Comparison of ENCODE assay signal across 1 cellular context in the genomic region with DNA sequence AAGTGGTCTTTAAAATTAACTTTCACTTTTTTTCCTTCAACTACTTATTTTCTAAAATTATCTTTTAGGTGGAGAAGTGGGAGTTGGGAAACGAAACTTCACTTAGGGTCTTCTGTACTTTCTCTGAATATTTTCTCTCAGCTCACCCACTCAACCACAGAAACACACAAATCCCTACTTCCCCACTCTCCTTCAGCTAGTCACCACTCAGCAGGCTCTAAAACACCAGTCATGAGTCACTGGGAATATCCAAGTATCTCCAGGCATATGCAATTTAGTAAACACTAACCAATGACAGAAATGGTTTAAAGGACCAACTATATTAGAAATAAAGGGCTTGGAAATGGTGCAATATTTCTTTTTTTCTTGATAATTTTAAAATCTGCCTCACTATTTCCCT.
TF ChIP-seq lines count a peak whose summit lies in the region.

No MANE protein-coding gene starts in this region.

TF ChIP-seq in GM23338, 12 proteins besides CTCF, POLR2A, EP300 and RAD21 (continued from another document):
- TF ChIP-seq, protein P1, sequence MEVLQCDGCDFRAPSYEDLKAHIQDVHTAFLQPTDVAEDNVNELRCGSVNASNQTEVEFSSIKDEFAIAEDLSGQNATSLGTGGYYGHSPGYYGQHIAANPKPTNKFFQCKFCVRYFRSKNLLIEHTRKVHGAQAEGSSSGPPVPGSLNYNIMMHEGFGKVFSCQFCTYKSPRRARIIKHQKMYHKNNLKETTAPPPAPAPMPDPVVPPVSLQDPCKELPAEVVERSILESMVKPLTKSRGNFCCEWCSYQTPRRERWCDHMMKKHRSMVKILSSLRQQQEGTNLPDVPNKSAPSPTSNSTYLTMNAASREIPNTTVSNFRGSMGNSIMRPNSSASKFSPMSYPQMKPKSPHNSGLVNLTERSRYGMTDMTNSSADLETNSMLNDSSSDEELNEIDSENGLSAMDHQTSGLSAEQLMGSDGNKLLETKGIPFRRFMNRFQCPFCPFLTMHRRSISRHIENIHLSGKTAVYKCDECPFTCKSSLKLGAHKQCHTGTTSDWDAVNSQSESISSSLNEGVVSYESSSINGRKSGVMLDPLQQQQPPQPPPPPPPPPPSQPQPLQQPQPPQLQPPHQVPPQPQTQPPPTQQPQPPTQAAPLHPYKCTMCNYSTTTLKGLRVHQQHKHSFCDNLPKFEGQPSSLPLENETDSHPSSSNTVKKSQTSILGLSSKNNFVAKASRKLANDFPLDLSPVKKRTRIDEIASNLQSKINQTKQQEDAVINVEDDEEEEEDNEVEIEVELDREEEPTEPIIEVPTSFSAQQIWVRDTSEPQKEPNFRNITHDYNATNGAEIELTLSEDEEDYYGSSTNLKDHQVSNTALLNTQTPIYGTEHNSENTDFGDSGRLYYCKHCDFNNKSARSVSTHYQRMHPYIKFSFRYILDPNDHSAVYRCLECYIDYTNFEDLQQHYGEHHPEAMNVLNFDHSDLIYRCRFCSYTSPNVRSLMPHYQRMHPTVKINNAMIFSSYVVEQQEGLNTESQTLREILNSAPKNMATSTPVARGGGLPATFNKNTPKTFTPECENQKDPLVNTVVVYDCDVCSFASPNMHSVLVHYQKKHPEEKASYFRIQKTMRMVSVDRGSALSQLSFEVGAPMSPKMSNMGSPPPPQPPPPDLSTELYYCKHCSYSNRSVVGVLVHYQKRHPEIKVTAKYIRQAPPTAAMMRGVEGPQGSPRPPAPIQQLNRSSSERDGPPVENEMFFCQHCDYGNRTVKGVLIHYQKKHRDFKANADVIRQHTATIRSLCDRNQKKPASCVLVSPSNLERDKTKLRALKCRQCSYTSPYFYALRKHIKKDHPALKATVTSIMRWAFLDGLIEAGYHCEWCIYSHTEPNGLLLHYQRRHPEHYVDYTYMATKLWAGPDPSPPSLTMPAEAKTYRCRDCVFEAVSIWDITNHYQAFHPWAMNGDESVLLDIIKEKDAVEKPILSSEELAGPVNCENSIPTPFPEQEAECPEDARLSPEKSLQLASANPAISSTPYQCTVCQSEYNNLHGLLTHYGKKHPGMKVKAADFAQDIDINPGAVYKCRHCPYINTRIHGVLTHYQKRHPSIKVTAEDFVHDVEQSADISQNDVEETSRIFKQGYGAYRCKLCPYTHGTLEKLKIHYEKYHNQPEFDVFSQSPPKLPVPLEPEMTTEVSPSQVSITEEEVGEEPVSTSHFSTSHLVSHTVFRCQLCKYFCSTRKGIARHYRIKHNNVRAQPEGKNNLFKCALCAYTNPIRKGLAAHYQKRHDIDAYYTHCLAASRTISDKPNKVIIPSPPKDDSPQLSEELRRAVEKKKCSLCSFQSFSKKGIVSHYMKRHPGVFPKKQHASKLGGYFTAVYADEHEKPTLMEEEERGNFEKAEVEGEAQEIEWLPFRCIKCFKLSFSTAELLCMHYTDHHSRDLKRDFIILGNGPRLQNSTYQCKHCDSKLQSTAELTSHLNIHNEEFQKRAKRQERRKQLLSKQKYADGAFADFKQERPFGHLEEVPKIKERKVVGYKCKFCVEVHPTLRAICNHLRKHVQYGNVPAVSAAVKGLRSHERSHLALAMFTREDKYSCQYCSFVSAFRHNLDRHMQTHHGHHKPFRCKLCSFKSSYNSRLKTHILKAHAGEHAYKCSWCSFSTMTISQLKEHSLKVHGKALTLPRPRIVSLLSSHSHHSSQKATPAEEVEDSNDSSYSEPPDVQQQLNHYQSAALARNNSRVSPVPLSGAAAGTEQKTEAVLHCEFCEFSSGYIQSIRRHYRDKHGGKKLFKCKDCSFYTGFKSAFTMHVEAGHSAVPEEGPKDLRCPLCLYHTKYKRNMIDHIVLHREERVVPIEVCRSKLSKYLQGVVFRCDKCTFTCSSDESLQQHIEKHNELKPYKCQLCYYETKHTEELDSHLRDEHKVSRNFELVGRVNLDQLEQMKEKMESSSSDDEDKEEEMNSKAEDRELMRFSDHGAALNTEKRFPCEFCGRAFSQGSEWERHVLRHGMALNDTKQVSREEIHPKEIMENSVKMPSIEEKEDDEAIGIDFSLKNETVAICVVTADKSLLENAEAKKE (CRISPR knock-in tag; IDR thresholded peaks at IDR 0.05) = no peak
- TF ChIP-seq ZNF331 (CRISPR knock-in tag; IDR thresholded peaks at IDR 0.05; ENCODE audit: low read depth) (no peak), ZNF114 (CRISPR knock-in tag; IDR thresholded peaks at IDR 0.05) (no peak), NANOG (IDR thresholded peaks at IDR 0.05; ENCODE audit: borderline replicate concordance) (no peak), STAT1 (IDR thresholded peaks at IDR 0.05; ENCODE audit: unreplicated experiment) (no peak), CREB1 (CRISPR knock-in tag; IDR thresholded peaks at IDR 0.05; ENCODE audit: low read depth) (no peak)
- TF ChIP-seq, protein P2, sequence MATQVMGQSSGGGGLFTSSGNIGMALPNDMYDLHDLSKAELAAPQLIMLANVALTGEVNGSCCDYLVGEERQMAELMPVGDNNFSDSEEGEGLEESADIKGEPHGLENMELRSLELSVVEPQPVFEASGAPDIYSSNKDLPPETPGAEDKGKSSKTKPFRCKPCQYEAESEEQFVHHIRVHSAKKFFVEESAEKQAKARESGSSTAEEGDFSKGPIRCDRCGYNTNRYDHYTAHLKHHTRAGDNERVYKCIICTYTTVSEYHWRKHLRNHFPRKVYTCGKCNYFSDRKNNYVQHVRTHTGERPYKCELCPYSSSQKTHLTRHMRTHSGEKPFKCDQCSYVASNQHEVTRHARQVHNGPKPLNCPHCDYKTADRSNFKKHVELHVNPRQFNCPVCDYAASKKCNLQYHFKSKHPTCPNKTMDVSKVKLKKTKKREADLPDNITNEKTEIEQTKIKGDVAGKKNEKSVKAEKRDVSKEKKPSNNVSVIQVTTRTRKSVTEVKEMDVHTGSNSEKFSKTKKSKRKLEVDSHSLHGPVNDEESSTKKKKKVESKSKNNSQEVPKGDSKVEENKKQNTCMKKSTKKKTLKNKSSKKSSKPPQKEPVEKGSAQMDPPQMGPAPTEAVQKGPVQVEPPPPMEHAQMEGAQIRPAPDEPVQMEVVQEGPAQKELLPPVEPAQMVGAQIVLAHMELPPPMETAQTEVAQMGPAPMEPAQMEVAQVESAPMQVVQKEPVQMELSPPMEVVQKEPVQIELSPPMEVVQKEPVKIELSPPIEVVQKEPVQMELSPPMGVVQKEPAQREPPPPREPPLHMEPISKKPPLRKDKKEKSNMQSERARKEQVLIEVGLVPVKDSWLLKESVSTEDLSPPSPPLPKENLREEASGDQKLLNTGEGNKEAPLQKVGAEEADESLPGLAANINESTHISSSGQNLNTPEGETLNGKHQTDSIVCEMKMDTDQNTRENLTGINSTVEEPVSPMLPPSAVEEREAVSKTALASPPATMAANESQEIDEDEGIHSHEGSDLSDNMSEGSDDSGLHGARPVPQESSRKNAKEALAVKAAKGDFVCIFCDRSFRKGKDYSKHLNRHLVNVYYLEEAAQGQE (IDR thresholded peaks at IDR 0.05; ENCODE audit: unreplicated experiment) = no peak
- TF ChIP-seq, protein P3, sequence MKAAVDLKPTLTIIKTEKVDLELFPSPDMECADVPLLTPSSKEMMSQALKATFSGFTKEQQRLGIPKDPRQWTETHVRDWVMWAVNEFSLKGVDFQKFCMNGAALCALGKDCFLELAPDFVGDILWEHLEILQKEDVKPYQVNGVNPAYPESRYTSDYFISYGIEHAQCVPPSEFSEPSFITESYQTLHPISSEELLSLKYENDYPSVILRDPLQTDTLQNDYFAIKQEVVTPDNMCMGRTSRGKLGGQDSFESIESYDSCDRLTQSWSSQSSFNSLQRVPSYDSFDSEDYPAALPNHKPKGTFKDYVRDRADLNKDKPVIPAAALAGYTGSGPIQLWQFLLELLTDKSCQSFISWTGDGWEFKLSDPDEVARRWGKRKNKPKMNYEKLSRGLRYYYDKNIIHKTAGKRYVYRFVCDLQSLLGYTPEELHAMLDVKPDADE (IDR thresholded peaks at IDR 0.05) = no peak
